10 cellular contexts compared by ENCODE assay signal in genomic region chr17:69761767-69762321, GRCh38.
DNase-seq lines count a peak whose midpoint lies in the region; ATAC-seq and TF ChIP-seq lines count a peak whose summit lies in the region.
"Had no signal": no experiment of that assay in that cellular context is flagged by ENCODE, and none has a peak within 500 bp of the region (broad histone marks: within the 10 kb centered on the region; RNA-seq: fewer than 3 reads in every experiment).

No MANE protein-coding gene starts in this region.

- ATAC-seq in GM18498 (IDR thresholded peaks at IDR 0.05; ENCODE audit: unreplicated experiment), result no peak
- ATAC-seq in naive thymus-derived CD8-positive, alpha-beta T cell, result no peak

- H3K36me3 ChIP-seq in fibroblast of lung (ENCODE audit: control insufficient read depth, insufficient read depth, low read length) (no peaks in the 10 kb centered on the region), suprapubic skin (no peaks in the 10 kb centered on the region)

- POLR2A ChIA-PET in naive thymus-derived CD8-positive, alpha-beta T cell (lab: Charles Lee), result no interaction called here

- H3K4me2 ChIP-seq in fibroblast of lung (ENCODE audit: extremely low read depth, insufficient read depth, low read length), result peak overlapping the region; percentile 48

- DNase-seq in ELF-1 (ENCODE audit: low read depth, low spot score), result peak; percentile 3
- peak; percentile 77 for DNase-seq in RPMI7951 (ENCODE audit: low read depth)
- DNase-seq in fibroblast of lung (ENCODE audit: low read depth in 2 of 2), result peak; percentile 93 to 97
- DNase-seq in pons (ENCODE audit: low spot score), result peak; percentile 12
- DNase-seq in suprapubic skin (ENCODE audit: low spot score in 2 of 2), result no peak
- no peak for DNase-seq in naive thymus-derived CD8-positive, alpha-beta T cell
- no peak for DNase-seq in progenitor cell of endocrine pancreas (ENCODE audit: low spot score, unreplicated experiment)
- DNase-seq: cerebellar nuclear complex; stimulated activated CD4-positive, alpha-beta T cell treated with anti-CD3 and anti-CD28 coated beads, Interleukin-4, amount 100 ng/mL, for 24 hours had no signal

- no peak overlapping the region for H2AFZ ChIP-seq in fibroblast of lung (ENCODE audit: low read length)

- H3K9ac ChIP-seq in fibroblast of lung (ENCODE audit: insufficient read depth, low read length), result no peak overlapping the region

- H3K9me3 ChIP-seq in fibroblast of lung (ENCODE audit: control insufficient read depth, insufficient read depth, low read depth, low read length) (no peaks in the 10 kb centered on the region), suprapubic skin (no peaks in the 10 kb centered on the region)

- no peak overlapping the region for H3K27ac Mint-ChIP-seq in naive thymus-derived CD8-positive, alpha-beta T cell
- H3K27ac Mint-ChIP-seq in progenitor cell of endocrine pancreas, result no peak overlapping the region

- no peaks in the 10 kb centered on the region for H3K79me2 ChIP-seq in fibroblast of lung (ENCODE audit: control insufficient read depth, insufficient read depth, low read length)

- H3K4me1 ChIP-seq in fibroblast of lung (ENCODE audit: control insufficient read depth, extremely low read depth, insufficient read depth, low read length), result peaks cover 24% of the 10 kb centered on the region
- H3K4me1 ChIP-seq in suprapubic skin, result peaks cover 20% of the 10 kb centered on the region

- H3K27ac ChIP-seq in fibroblast of lung (ENCODE audit: insufficient read depth, low read length) (peak overlapping the region; percentile 89), suprapubic skin (no peak overlapping the region)

- no peaks in the 10 kb centered on the region for H3K36me3 Mint-ChIP-seq in naive thymus-derived CD8-positive, alpha-beta T cell
- no peaks in the 10 kb centered on the region for H3K36me3 Mint-ChIP-seq in progenitor cell of endocrine pancreas (ENCODE audit: insufficient read depth)

- TF ChIP-seq POLR2A in suprapubic skin (IDR thresholded peaks at IDR 0.05), result no peak

- H4K20me1 ChIP-seq in fibroblast of lung (ENCODE audit: control insufficient read depth, extremely low read depth, insufficient read depth, low read length), result no peaks in the 10 kb centered on the region

- H3K4me3 ChIP-seq in fibroblast of lung (replicated peaks in 1 of 4; ENCODE audit: control extremely low read depth in 1 of 4, insufficient read depth in 1 of 4, low read depth in 3 of 4, low read length in 4 of 4) (no peak overlapping the region), suprapubic skin (no peak overlapping the region)

- no peak for TF ChIP-seq CTCF in fibroblast of lung (conservative IDR thresholded peaks at IDR 0.05 in 1 of 2, IDR thresholded peaks at IDR 0.05 in 1 of 2; ENCODE audit: low read depth in 1 of 2, low read length in 2 of 2)
- no peak for TF ChIP-seq CTCF in suprapubic skin (IDR thresholded peaks at IDR 0.05)
- no peak for TF ChIP-seq CTCF in progenitor cell of endocrine pancreas (IDR thresholded peaks at IDR 0.05; ENCODE audit: unreplicated experiment)

- H3K27me3 ChIP-seq in fibroblast of lung (ENCODE audit: control insufficient read depth, insufficient read depth, low read length) (no peaks in the 10 kb centered on the region), suprapubic skin (no peaks in the 10 kb centered on the region)

- H3K27me3 Mint-ChIP-seq in naive thymus-derived CD8-positive, alpha-beta T cell, result peaks cover 0 to 12% (median 5%) of the 10 kb centered on the region in 5 donors
- H3K27me3 Mint-ChIP-seq in progenitor cell of endocrine pancreas, result no peaks in the 10 kb centered on the region

- TF ChIP-seq EP300 in suprapubic skin (IDR thresholded peaks at IDR 0.05), result no peak

- WGBS in suprapubic skin, result 53% methylated on average over 4 of the region's 4 CpGs

- no peak overlapping the region for H3K4me3 Mint-ChIP-seq in naive thymus-derived CD8-positive, alpha-beta T cell
- H3K4me3 Mint-ChIP-seq in progenitor cell of endocrine pancreas (ENCODE audit: low read depth), result no peak overlapping the region

- H3K9me3 Mint-ChIP-seq in naive thymus-derived CD8-positive, alpha-beta T cell, result peaks cover 0 to 9% (median 0%) of the 10 kb centered on the region in 9 donors
- H3K9me3 Mint-ChIP-seq in progenitor cell of endocrine pancreas (ENCODE audit: low read depth), result peaks cover 3% of the 10 kb centered on the region

- peaks cover 0 to 2% (median 0%) of the 10 kb centered on the region in 4 donors for H3K4me1 Mint-ChIP-seq in naive thymus-derived CD8-positive, alpha-beta T cell
- H3K4me1 Mint-ChIP-seq in progenitor cell of endocrine pancreas (ENCODE audit: low read depth), result peaks cover 13% of the 10 kb centered on the region

Comparison
In these comparisons a context has a peak if more than half of its experiments do, and no peak if none do; other contexts are left out.
1. DNase-seq: peak in ELF-1 (single experiment), RPMI7951 (single experiment), fibroblast of lung (2 of 2) and pons (single experiment); none in suprapubic skin (0 of 2), naive thymus-derived CD8-positive, alpha-beta T cell (0 of 10) and progenitor cell of endocrine pancreas (single experiment).